In genomic region chr14:94769413-94770250, GRCh38 we compare ENCODE assay signal across 8 cellular contexts.
A peak's percentile ranks its signal among the peaks of the same experiment; 100 is the strongest.
DNase-seq lines count a peak whose midpoint lies in the region; ATAC-seq and TF ChIP-seq lines count a peak whose summit lies in the region.

GSC (minus strand) TSS chr14:94770113; CDS start chr14:94770015, 98 bp downstream.

- DNase-seq in COR-L47 (lab: John Stamatoyannopoulos, UW), result peak; percentile 52
- peak; percentile 71 for DNase-seq in NCI-H1105 (lab: John Stamatoyannopoulos, UW)
- no peak for DNase-seq in brain microvascular endothelial cell
- peak; percentile 79 for DNase-seq in left kidney (ENCODE audit: low read depth, low spot score)
- no peak for DNase-seq in SHP77 (lab: John Stamatoyannopoulos, UW)
- DNase-seq in NCI-H446 (lab: John Stamatoyannopoulos, UW), result no peak

- H3K4me3 ChIP-seq in brain microvascular endothelial cell (ENCODE audit: low read depth, low read length) (peak within 1 kb of the TSS; percentile 43), subcutaneous abdominal adipose tissue (ENCODE audit: low read depth in 1 of 5, low read length in 5 of 5) (peak within 1 kb of the TSS; percentile 67 to 81 (median 78))

- H3K27ac ChIP-seq in brain microvascular endothelial cell, result no peak within 1 kb of the TSS
- H3K27ac ChIP-seq in subcutaneous abdominal adipose tissue (ENCODE audit: low read depth, low read length), result no peak within 1 kb of the TSS

- H3K27me3 ChIP-seq in brain microvascular endothelial cell (replicated peaks) (peaks cover 92% of the 10 kb centered on the region), subcutaneous abdominal adipose tissue (ENCODE audit: control insufficient read depth in 5 of 5, insufficient read depth in 4 of 5, low read length in 5 of 5) (peaks cover 3 to 53% (median 38%) of the 10 kb centered on the region in 5 donors)

- peaks cover 0 to 29% (median 27%) of the 10 kb centered on the region in 5 donors for H3K4me1 ChIP-seq in subcutaneous abdominal adipose tissue (ENCODE audit: control insufficient read depth in 5 of 5, insufficient read depth in 5 of 5, low read length in 5 of 5)

- H3K9ac ChIP-seq in subcutaneous abdominal adipose tissue (ENCODE audit: low read length in 5 of 5), result peak within 1 kb of the TSS in 4 of 5 donors; percentile 15 to 59 (median 24)

- in situ Hi-C loops in brain microvascular endothelial cell (cut with HindIII; ENCODE audit: low pct_ligation_motif_present, low sequenced_read_pairs), result no loop called here

- H3K36me3 ChIP-seq in brain microvascular endothelial cell (replicated peaks), result no peaks in the 10 kb centered on the region
- no peaks in the 10 kb centered on the region for H3K36me3 ChIP-seq in subcutaneous abdominal adipose tissue (ENCODE audit: control insufficient read depth in 5 of 5, insufficient read depth in 5 of 5, low read length in 5 of 5)

- no peaks in the 10 kb centered on the region for H3K9me3 ChIP-seq in subcutaneous abdominal adipose tissue (ENCODE audit: control insufficient read depth in 5 of 5, low read length in 5 of 5)

- no peak for ATAC-seq in HG03135 (IDR thresholded peaks at IDR 0.05; ENCODE audit: unreplicated experiment)

- no peak for TF ChIP-seq CTCF in brain microvascular endothelial cell (IDR thresholded peaks at IDR 0.05; ENCODE audit: low read depth, low read length, missing control alignments)

Comparison
In these comparisons a context has a peak if more than half of its experiments do, and no peak if none do; other contexts are left out.
1. DNase-seq: peak in COR-L47 (single experiment), NCI-H1105 (single experiment) and left kidney (single experiment); none in brain microvascular endothelial cell (single experiment), SHP77 (0 of 2) and NCI-H446 (0 of 2).